In genomic region chr11:60367009-60367408, GRCh38 we compare ENCODE assay signal across 13 cellular contexts. TPM values are rescaled to one million over a fixed set of nuclear protein-coding genes. Genes with fewer than 3 reads are reported as not detected.
DNase-seq lines count a peak whose midpoint lies in the region; ATAC-seq and TF ChIP-seq lines count a peak whose summit lies in the region.
"Had no signal": no experiment of that assay in that cellular context is flagged by ENCODE, and none has a peak within 500 bp of the region (broad histone marks: within the 10 kb centered on the region; RNA-seq: fewer than 3 reads in every experiment).

No MANE protein-coding gene starts in this region.

- in situ Hi-C loops in mammary epithelial cell (cut with MboI; ENCODE audit: low sequenced_read_pairs in 2 of 2): loop anchor here (10.0 to 25.0 kb wide), 2 partner anchors 245 to 248 kb away; no protein-coding TSS in a partner anchor

- no peak overlapping the region for H2AFZ ChIP-seq in mammary epithelial cell (ENCODE audit: low read depth, low read length)

- ATAC-seq in GM19023 (IDR thresholded peaks at IDR 0.05; ENCODE audit: unreplicated experiment): peak; percentile 82
- peak; percentile 91 for ATAC-seq in HG02678 (IDR thresholded peaks at IDR 0.05; ENCODE audit: unreplicated experiment)
- ATAC-seq in HG03575 (IDR thresholded peaks at IDR 0.05; ENCODE audit: extremely low read depth, insufficient number of reproducible peaks, low FRiP score, unreplicated experiment): peak; percentile 71
- ATAC-seq: HCT116 had no signal

- H3K4me3 Mint-ChIP-seq in Calu3 (ENCODE audit: low read depth, unreplicated experiment): no peak overlapping the region

- CTCF ChIA-PET in Calu3 (lab: Charles Lee): no interaction called here
- CTCF ChIA-PET in mammary epithelial cell (lab: Charles Lee; ENCODE audit: low non-redundant PET): interaction anchor here (0.6 kb wide), 1 partner anchor 877 kb away, joined by 5 read pairs; no protein-coding TSS in a partner anchor

- no peaks in the 10 kb centered on the region for H3K36me3 ChIP-seq in mammary epithelial cell (ENCODE audit: insufficient read depth, low read length)

- dilution Hi-C loops in mammary epithelial cell (cut with HindIII; ENCODE audit: low sequenced_read_pairs): no loop called here

- BruUV-seq in Calu3 (replicated peaks; lab: Mats Ljungman, UMichigan) (no TSS peak), mammary epithelial cell (replicated peaks; lab: Mats Ljungman, UMichigan) (no TSS peak)

- H3K9ac ChIP-seq in mammary epithelial cell (ENCODE audit: insufficient read depth, low read length): no peak overlapping the region

- DNase-seq in AML-193 (lab: John Stamatoyannopoulos, UW) (peak; percentile 21 to 37), Calu3 (no peak), kidney glomerular epithelial cell (lab: John Stamatoyannopoulos, UW) (no peak), mammary epithelial cell (no peak), Ammon's horn (ENCODE audit: low spot score) (no peak)
- DNase-seq: NCI-H345 had no signal

- H4K20me1 ChIP-seq in mammary epithelial cell (ENCODE audit: insufficient read depth, low read length): no peaks in the 10 kb centered on the region

- peaks cover 19% of the 10 kb centered on the region for H3K4me1 Mint-ChIP-seq in Calu3 (ENCODE audit: low read depth, unreplicated experiment)

- WGBS in mammary epithelial cell (ENCODE audit: low coverage, missing lambda C conversion rate): 0% methylated on average over 2 of the region's 2 CpGs

- no peak overlapping the region for H3K4me2 ChIP-seq in mammary epithelial cell (ENCODE audit: insufficient read depth, low read depth, low read length)

- no peak overlapping the region for H3K27ac Mint-ChIP-seq in Calu3 (ENCODE audit: unreplicated experiment)

- no peak for TF ChIP-seq CTCF in Calu3 (IDR thresholded peaks at IDR 0.05; ENCODE audit: unreplicated experiment)
- no peak for TF ChIP-seq CTCF in mammary epithelial cell (conservative IDR thresholded peaks at IDR 0.05 in 1 of 2, IDR thresholded peaks at IDR 0.05 in 1 of 2; ENCODE audit: extremely low read depth in 1 of 2, insufficient read depth in 1 of 2, low read depth in 1 of 2, low read length in 2 of 2)

- H3K4me3 ChIP-seq in mammary epithelial cell (replicated peaks in 1 of 3; ENCODE audit: insufficient read depth in 1 of 3, low read depth in 2 of 3, low read length in 3 of 3): no peak overlapping the region

- no peak overlapping the region for H3K27ac ChIP-seq in mammary epithelial cell (ENCODE audit: insufficient read depth, low read depth, low read length)

- H3K9me3 ChIP-seq in mammary epithelial cell (replicated peaks; ENCODE audit: insufficient read depth, low read length): no peaks in the 10 kb centered on the region

- intact Hi-C loops in Calu3 (cut with micrococcal nuclease; ENCODE audit: unreplicated experiment): no loop called here
- intact Hi-C loops in mammary epithelial cell (cut with micrococcal nuclease): loop anchor here (10.0 kb wide), 1 partner anchor 398 kb away; no protein-coding TSS in a partner anchor

- H3K27me3 Mint-ChIP-seq in Calu3 (ENCODE audit: unreplicated experiment): peaks cover 23% of the 10 kb centered on the region

- no peaks in the 10 kb centered on the region for H3K36me3 Mint-ChIP-seq in Calu3 (ENCODE audit: insufficient read depth, unreplicated experiment)

- no peaks in the 10 kb centered on the region for H3K9me3 Mint-ChIP-seq in Calu3 (ENCODE audit: low read depth, unreplicated experiment)

- H3K79me2 ChIP-seq in mammary epithelial cell (ENCODE audit: insufficient read depth, low read length): no peaks in the 10 kb centered on the region

- H3K27me3 ChIP-seq in mammary epithelial cell (ENCODE audit: insufficient read depth, low read length): peaks cover 5% of the 10 kb centered on the region

- no peaks in the 10 kb centered on the region for H3K4me1 ChIP-seq in mammary epithelial cell (ENCODE audit: insufficient read depth, low read length)

RNA-seq across cellular contexts. Expression of gene MS4A7, which starts 11.3 kb away (rescaled TPM):
- total RNA-seq in Calu3 (2022) (not detected in 2 replicates), mammary epithelial cell (not detected)
- polyA plus RNA-seq in mammary epithelial cell: not detected
- not detected for polyA minus RNA-seq in mammary epithelial cell
- total RNA-seq: astrocyte, myocyte had no signal
- polyA plus RNA-seq: BJ had no signal

RNA-seq across cellular contexts. Expression of gene MS4A14, which starts 29.2 kb away (rescaled TPM):
- not detected in 2 replicates for total RNA-seq in Calu3 (2022)
- not detected for total RNA-seq in mammary epithelial cell
- not detected for polyA plus RNA-seq in mammary epithelial cell
- not detected for polyA minus RNA-seq in mammary epithelial cell
- total RNA-seq: astrocyte, myocyte had no signal
- polyA plus RNA-seq: BJ had no signal

RNA-seq across cellular contexts. Expression of gene MS4A6E, which starts 40.0 kb away (rescaled TPM):
- total RNA-seq in Calu3 (2022) (not detected in 2 replicates), mammary epithelial cell (not detected)
- polyA plus RNA-seq in mammary epithelial cell: not detected
- polyA minus RNA-seq in mammary epithelial cell: not detected
- total RNA-seq: astrocyte, myocyte had no signal
- polyA plus RNA-seq: BJ had no signal

Comparison
In these comparisons a context has a peak if more than half of its experiments do, and no peak if none do; other contexts are left out.
1. DNase-seq: peak in AML-193 (2 of 2); none in Calu3 (single experiment), kidney glomerular epithelial cell (single experiment), mammary epithelial cell (single experiment) and Ammon's horn (single experiment).
2. Peak in every context shown above with its lines, with median percentiles within 50 percentile points of each other: ATAC-seq.